8 cellular contexts compared by ENCODE assay signal in genomic region chr6:127515794-127516675, GRCh38. TPM values are rescaled to one million over a fixed set of nuclear protein-coding genes. Genes with fewer than 3 reads are reported as not detected.
DNase-seq lines count a peak whose midpoint lies in the region; ATAC-seq lines count a peak whose summit lies in the region.

No MANE protein-coding gene starts in this region.

- peak; percentile 88 for DNase-seq in AG08396 (ENCODE audit: low spot score)
- DNase-seq in NCI-H226, result peak; percentile 74
- peak; percentile 79 for DNase-seq in activated CD4-positive, alpha-beta memory T cell treated with anti-CD3 and anti-CD28 coated beads for 36 hours
- peak; percentile 60 for DNase-seq in effector CD4-positive, alpha-beta T cell
- peak; percentile 83 for DNase-seq in medulla oblongata (ENCODE audit: extremely low spot score)
- DNase-seq in stimulated activated CD8-positive, alpha-beta memory T cell treated with anti-CD3 and anti-CD28 coated beads, Interleukin-15, amount 100 ng/mL, for 1 hour (ENCODE audit: low read depth), result peak; percentile 45

- intact Hi-C loops in activated CD4-positive, alpha-beta memory T cell treated with anti-CD3 and anti-CD28 coated beads for 36 hours (cut with micrococcal nuclease), result loop anchor here (1.0 to 10.0 kb wide), 9 partner anchors 32 to 1976 kb away; partner anchors contain the start of genes ECHDC1 and RNF146

- no peaks in the 10 kb centered on the region for H3K9me3 Mint-ChIP-seq in activated CD4-positive, alpha-beta memory T cell treated with anti-CD3 and anti-CD28 coated beads for 36 hours

- H3K27me3 Mint-ChIP-seq in activated CD4-positive, alpha-beta memory T cell treated with anti-CD3 and anti-CD28 coated beads for 36 hours, result peaks cover 10% of the 10 kb centered on the region

- H3K4me1 Mint-ChIP-seq in activated CD4-positive, alpha-beta memory T cell treated with anti-CD3 and anti-CD28 coated beads for 36 hours (ENCODE audit: low read depth), result peaks cover 32% of the 10 kb centered on the region

- POLR2A ChIA-PET in activated CD4-positive, alpha-beta memory T cell treated with anti-CD3 and anti-CD28 coated beads for 36 hours (lab: Charles Lee), result interaction anchor here (1.1 to 2.9 kb wide), 6 partner anchors 30 to 249 kb away, joined by 3 to 21 read pairs (median 4); partner anchors contain the start of gene RNF146

- H3K36me3 Mint-ChIP-seq in activated CD4-positive, alpha-beta memory T cell treated with anti-CD3 and anti-CD28 coated beads for 36 hours, result peaks cover 3% of the 10 kb centered on the region

- H3K4me3 Mint-ChIP-seq in activated CD4-positive, alpha-beta memory T cell treated with anti-CD3 and anti-CD28 coated beads for 36 hours, result peak overlapping the region; percentile 85

- H3K27ac Mint-ChIP-seq in activated CD4-positive, alpha-beta memory T cell treated with anti-CD3 and anti-CD28 coated beads for 36 hours, result peak overlapping the region; percentile 34

- ATAC-seq in GM18909 (IDR thresholded peaks at IDR 0.05; ENCODE audit: poor library complexity, unreplicated experiment) (peak; percentile 74), HG03108 (IDR thresholded peaks at IDR 0.05; ENCODE audit: unreplicated experiment) (peak; percentile 52)

- CTCF ChIA-PET in activated CD4-positive, alpha-beta memory T cell treated with anti-CD3 and anti-CD28 coated beads for 36 hours (lab: Charles Lee), result interaction anchor here (0.6 to 9.4 kb wide), 48 partner anchors 8 to 841 kb away, joined by 3 to 163 read pairs (median 5); partner anchors contain the start of genes ECHDC1 and RNF146

RNA-seq across cellular contexts. Expression of gene KIAA0408, which starts 56.8 kb away (rescaled TPM):
- 1 to 10 TPM; 6.0 to 6.5 TPM for total RNA-seq in activated CD4-positive, alpha-beta memory T cell treated with anti-CD3 and anti-CD28 coated beads for 36 hours

Comparison
In these comparisons a context has a peak if more than half of its experiments do, and no peak if none do; other contexts are left out.
1. Peak in every context shown above with its lines: DNase-seq and ATAC-seq.